ENCODE assay signal across 27 cellular contexts in genomic region chr5:127957701-127958190, GRCh38.
DNase-seq lines count a peak whose midpoint lies in the region; ATAC-seq, FAIRE-seq and TF ChIP-seq lines count a peak whose summit lies in the region.
"Had no signal": no experiment of that assay in that cellular context is flagged by ENCODE, and none has a peak within 500 bp of the region (broad histone marks: within the 10 kb centered on the region; RNA-seq: fewer than 3 reads in every experiment).

No MANE protein-coding gene starts in this region.

- H3K9me3 ChIP-seq in colonic mucosa (no peaks in the 10 kb centered on the region), pancreas (no peaks in the 10 kb centered on the region)
- H3K9me3 ChIP-seq: SJCRH30, thyroid gland had no signal

- H3K4me1 ChIP-seq in GM23338 (ENCODE audit: insufficient read depth) (peaks cover 15% of the 10 kb centered on the region), colonic mucosa (peaks cover 12% of the 10 kb centered on the region), pancreas (peaks cover 7 to 35% (median 22%) of the 10 kb centered on the region in 3 donors)

- intact Hi-C loops in colonic mucosa (cut with DNase I) = loop anchor here (10.0 kb wide), 1 partner anchor 127 kb away; the partner anchor contains the start of gene SLC12A2
- intact Hi-C loops in pancreas (cut with DNase I) = no loop called here
- intact Hi-C loops in CD14-positive monocyte (cut with micrococcal nuclease) = no loop called here

- peak overlapping the region; percentile 48 for H3K4me2 ChIP-seq in GM23338

- H3K27me3 Mint-ChIP-seq in GM23338 (ENCODE audit: insufficient read depth, low read depth, poor library complexity) = no peaks in the 10 kb centered on the region
- H3K27me3 Mint-ChIP-seq in CD14-positive monocyte (ENCODE audit: low read depth in 3 of 3) = peaks cover 0 to 4% (median 0%) of the 10 kb centered on the region in 3 donors
- H3K27me3 Mint-ChIP-seq: activated CD4-positive, alpha-beta memory T cell treated with anti-CD3 and anti-CD28 coated beads, Interleukin-2, amount 10 ng/mL, durations not matched to agents 7 days and 5 days; activated naive CD4-positive, alpha-beta T cell treated with anti-CD3 and anti-CD28 coated beads, Interleukin-2, amount 50 U/mL, for 24 hours; B cell; dendritic cell treated with granulocyte-macrophage colony-stimulating factor and Interleukin-4, amounts not matched to agents 40 ng/mL and 50 ng/mL, for 4 days; memory B cell; stimulated activated naive CD8-positive, alpha-beta T cell treated with anti-CD3 and anti-CD28 coated beads, Interleukin-15, Interleukin-2, amounts not matched to agents 100 ng/mL and 50 ng/mL, for 24 hours had no signal

- H3K4me3 Mint-ChIP-seq in GM23338 (no peak overlapping the region), CD14-positive monocyte (no peak overlapping the region)
- H3K4me3 Mint-ChIP-seq: activated CD4-positive, alpha-beta memory T cell treated with anti-CD3 and anti-CD28 coated beads, Interleukin-2, amount 10 ng/mL, durations not matched to agents 7 days and 5 days; activated naive CD4-positive, alpha-beta T cell treated with anti-CD3 and anti-CD28 coated beads, Interleukin-2, amount 50 U/mL, for 24 hours; B cell; dendritic cell treated with granulocyte-macrophage colony-stimulating factor and Interleukin-4, amounts not matched to agents 40 ng/mL and 50 ng/mL, for 4 days; endodermal cell; memory B cell; stimulated activated naive CD8-positive, alpha-beta T cell treated with anti-CD3 and anti-CD28 coated beads, Interleukin-15, Interleukin-2, amounts not matched to agents 100 ng/mL and 50 ng/mL, for 24 hours; T-helper 1 cell treated with Interleukin-12 subunit alpha and Interleukin-12 subunit beta and Interleukin-4 antibody, amounts not matched to agents 30 μg/mL and 1 μg/mL, for 36 hours had no signal

- H3K36me3 Mint-ChIP-seq in GM23338 (ENCODE audit: low read depth) = no peaks in the 10 kb centered on the region
- H3K36me3 Mint-ChIP-seq in CD14-positive monocyte = peaks cover 0 to 3% of the 10 kb centered on the region in 2 donors

- H3K9ac ChIP-seq in colonic mucosa (ENCODE audit: low read depth in 2 of 2, low read length in 2 of 2) = peak overlapping the region in 1 of 2 donors; percentile 52

- no peak overlapping the region for H3K27ac Mint-ChIP-seq in GM23338
- H3K27ac Mint-ChIP-seq in CD14-positive monocyte = no peak overlapping the region
- H3K27ac Mint-ChIP-seq: activated CD4-positive, alpha-beta memory T cell treated with anti-CD3 and anti-CD28 coated beads, Interleukin-2, amount 10 ng/mL, durations not matched to agents 7 days and 5 days; activated naive CD4-positive, alpha-beta T cell treated with anti-CD3 and anti-CD28 coated beads, Interleukin-2, amount 50 U/mL, for 24 hours; activated T-helper 2 cell treated with anti-CD3 and anti-CD28 coated beads, Interferon-gamma antibody, Interleukin-2, Interleukin-4, amounts not matched to agents 10 μg/mL and 5 μg/mL and 100 μg/mL, durations not matched to agents 14 hours and 24 hours and 36 hours; B cell; dendritic cell treated with granulocyte-macrophage colony-stimulating factor and Interleukin-4, amounts not matched to agents 40 ng/mL and 50 ng/mL, for 4 days; endodermal cell; memory B cell; stimulated activated naive CD8-positive, alpha-beta T cell treated with anti-CD3 and anti-CD28 coated beads, Interleukin-15, Interleukin-2, amounts not matched to agents 100 ng/mL and 50 ng/mL, for 24 hours; T-helper 1 cell treated with Interleukin-12 subunit alpha and Interleukin-12 subunit beta and Interleukin-4 antibody, amounts not matched to agents 30 μg/mL and 1 μg/mL, for 36 hours had no signal

- no peak for ATAC-seq in GM23338
- no peak for ATAC-seq in pancreas
- no peak for ATAC-seq in HG03442 (IDR thresholded peaks at IDR 0.05; ENCODE audit: unreplicated experiment)
- ATAC-seq: GM12878 had no signal

- no peak overlapping the region for H2AFZ ChIP-seq in GM23338

- H3K27ac ChIP-seq in GM23338 (ENCODE audit: low read depth) (no peak overlapping the region), colonic mucosa (peak overlapping the region; percentile 70), pancreas (peak overlapping the region in 3 of 4 donors; percentile 36 to 83 (median 59))
- H3K27ac ChIP-seq: foreskin keratinocyte, HL-60, SJCRH30, thyroid gland had no signal

- no peaks in the 10 kb centered on the region; the same call in 2 of the 3 replicates for H3K9me3 Mint-ChIP-seq in GM23338
- H3K9me3 Mint-ChIP-seq in CD14-positive monocyte = peaks cover 0 to 10% (median 2%) of the 10 kb centered on the region in 7 donors
- H3K9me3 Mint-ChIP-seq: activated CD4-positive, alpha-beta memory T cell treated with anti-CD3 and anti-CD28 coated beads, Interleukin-2, amount 10 ng/mL, durations not matched to agents 7 days and 5 days; activated naive CD4-positive, alpha-beta T cell treated with anti-CD3 and anti-CD28 coated beads, Interleukin-2, amount 50 U/mL, for 24 hours; activated T-helper 2 cell treated with anti-CD3 and anti-CD28 coated beads, Interferon-gamma antibody, Interleukin-2, Interleukin-4, amounts not matched to agents 10 μg/mL and 5 μg/mL and 100 μg/mL, durations not matched to agents 14 hours and 24 hours and 36 hours; dendritic cell treated with granulocyte-macrophage colony-stimulating factor and Interleukin-4, amounts not matched to agents 40 ng/mL and 50 ng/mL, for 4 days; memory B cell; stimulated activated naive CD8-positive, alpha-beta T cell treated with anti-CD3 and anti-CD28 coated beads, Interleukin-15, Interleukin-2, amounts not matched to agents 100 ng/mL and 50 ng/mL, for 24 hours; T-helper 1 cell treated with Interleukin-12 subunit alpha and Interleukin-12 subunit beta and Interleukin-4 antibody, amounts not matched to agents 30 μg/mL and 1 μg/mL, for 36 hours had no signal

- H3K9me2 ChIP-seq in GM23338 (ENCODE audit: insufficient read depth) = no peaks in the 10 kb centered on the region

- H3K4me3 ChIP-seq in GM23338 = no peak overlapping the region
- no peak overlapping the region for H3K4me3 ChIP-seq in colonic mucosa
- no peak overlapping the region for H3K4me3 ChIP-seq in pancreas
- H3K4me3 ChIP-seq: GM12878, heart right ventricle, SJCRH30, thyroid gland had no signal

- no peak for FAIRE-seq in pancreas (lab: Jason Lieb, UNC)
- FAIRE-seq: GM12878 had no signal

- no peaks in the 10 kb centered on the region for H3K36me3 ChIP-seq in GM23338 (ENCODE audit: insufficient read depth)
- H3K36me3 ChIP-seq in colonic mucosa = no peaks in the 10 kb centered on the region
- H3K36me3 ChIP-seq in pancreas = no peaks in the 10 kb centered on the region
- H3K36me3 ChIP-seq: SJCRH30, thyroid gland had no signal

- TF ChIP-seq CTCF in GM23338 (conservative IDR thresholded peaks at IDR 0.05; ENCODE audit: low read depth in 2 of 2) (no peak), colonic mucosa (IDR thresholded peaks at IDR 0.05) (no peak), pancreas (IDR thresholded peaks at IDR 0.05) (no peak), CD14-positive monocyte (IDR thresholded peaks at IDR 0.05) (no peak)

- no peaks in the 10 kb centered on the region; the same call in 1 of the 2 replicates for H4K20me1 ChIP-seq in GM23338 (replicated peaks; ENCODE audit: insufficient read depth)

- no peaks in the 10 kb centered on the region for H3F3A ChIP-seq in GM23338 (replicated peaks; ENCODE audit: low read depth)

- H3K79me2 ChIP-seq in GM23338 (replicated peaks; ENCODE audit: insufficient read depth) = no peaks in the 10 kb centered on the region

- peaks cover 28% of the 10 kb centered on the region for H3K4me1 Mint-ChIP-seq in GM23338
- H3K4me1 Mint-ChIP-seq in CD14-positive monocyte = peaks cover 17% of the 10 kb centered on the region
- H3K4me1 Mint-ChIP-seq: activated CD4-positive, alpha-beta memory T cell treated with anti-CD3 and anti-CD28 coated beads, Interleukin-2, amount 10 ng/mL, durations not matched to agents 7 days and 5 days had no signal

- H3K27me3 ChIP-seq in GM23338 (ENCODE audit: insufficient read depth) = no peaks in the 10 kb centered on the region
- no peaks in the 10 kb centered on the region for H3K27me3 ChIP-seq in colonic mucosa
- no peaks in the 10 kb centered on the region for H3K27me3 ChIP-seq in pancreas
- H3K27me3 ChIP-seq: foreskin keratinocyte, heart right ventricle, SJCRH30, thyroid gland had no signal

- DNase-seq in NCI-H1694 treated with DMSO at 0.1 percent for 48 hours (lab: John Stamatoyannopoulos, UW) (peak; percentile 64), NCI-H1694 (lab: John Stamatoyannopoulos, UW) (no peak), GM23338 (ENCODE audit: low spot score) (no peak), colonic mucosa (no peak), pancreas (no peak), CD14-positive monocyte (ENCODE audit: low spot score) (no peak), NCI-H2081 treated with DMSO at 0.1 percent for 48 hours (lab: John Stamatoyannopoulos, UW) (no peak)
- DNase-seq: activated CD4-positive, alpha-beta memory T cell treated with anti-CD3 and anti-CD28 coated beads, Interleukin-2, amount 10 ng/mL, durations not matched to agents 7 days and 5 days; activated CD4-positive, alpha-beta T cell treated with anti-CD3 and anti-CD28 coated beads for 1 hour; activated CD8-positive, alpha-beta memory T cell treated with anti-CD3 and anti-CD28 coated beads, Interleukin-2, amount 50 U/mL, for 48 hours; endodermal cell; foreskin keratinocyte; NCI-H1092; NCI-H187 treated with DMSO at 0.1 percent for 48 hours; thyroid gland had no signal

TF ChIP-seq in GM23338, 12 proteins besides CTCF, POLR2A, EP300 and RAD21 (continues in another document):
- TF ChIP-seq EZH2 (IDR thresholded peaks at IDR 0.05; ENCODE audit: low read depth, unreplicated experiment) = no peak
